In the genomic region with DNA sequence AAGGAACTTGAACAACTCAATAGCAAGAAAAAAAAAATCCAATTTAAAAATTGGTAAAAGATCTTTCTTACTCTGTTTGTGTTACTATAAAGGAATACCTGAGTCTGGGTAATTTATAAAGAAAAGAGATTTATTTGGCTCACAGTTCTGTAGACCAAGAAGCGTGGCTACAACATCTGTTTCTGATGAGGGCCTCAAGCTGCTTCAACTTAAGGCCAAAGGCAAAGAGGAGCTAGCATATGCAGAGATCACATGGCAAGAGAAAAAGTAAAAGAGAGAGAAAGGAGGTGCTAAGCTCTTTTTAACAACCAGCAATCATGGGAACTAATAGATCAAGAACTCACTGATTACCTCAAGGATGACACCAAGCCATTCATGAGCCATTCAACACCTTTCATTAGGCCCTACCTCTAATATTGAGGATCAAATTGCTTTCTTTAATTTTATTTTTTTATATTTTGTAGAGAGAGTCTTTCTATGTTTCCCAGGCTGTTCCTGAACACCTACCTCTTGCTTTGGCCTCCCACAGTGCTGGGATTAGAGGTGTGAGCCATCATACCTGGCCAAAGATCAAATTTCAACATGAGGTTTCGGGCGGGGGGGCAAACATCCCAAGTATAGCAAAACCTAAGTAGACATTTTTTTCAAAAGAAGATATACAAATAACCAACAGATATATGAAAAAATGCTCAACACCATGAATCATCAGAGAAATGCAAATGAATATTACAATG, we compare ENCODE assay signal across 26 cellular contexts. TPM values are rescaled to one million over a fixed set of nuclear protein-coding genes. Genes with fewer than 3 reads are reported as not detected.
"Had no signal": no experiment of that assay in that cellular context is flagged by ENCODE, and none has a peak within 500 bp of the region (broad histone marks: within the 10 kb centered on the region; RNA-seq: fewer than 3 reads in every experiment).

No MANE protein-coding gene starts in this region.

- H3K36me3 ChIP-seq: brain microvascular endothelial cell, esophagus squamous epithelium, WERI-Rb-1 had no signal

- H3K4me3 ChIP-seq: coronary artery, dorsolateral prefrontal cortex, esophagus squamous epithelium had no signal

- ATAC-seq: activated CD4-positive, CD25-positive, alpha-beta regulatory T cell treated with anti-CD3 and anti-CD28 coated beads, Interleukin-2, amount 50 U/mL, for 24 hours; activated CD8-positive, alpha-beta T cell treated with anti-CD3 and anti-CD28 coated beads for 36 hours; activated T-cell treated with anti-CD3 and anti-CD28 coated beads, Interleukin-2, amount 50 U/mL, for 4 hours; activated T-helper 17 cell treated with anti-CD3 and anti-CD28 coated beads, Interleukin-2, amount 50 U/mL, for 72 hours; T-helper 17 cell had no signal

- H3K27ac ChIP-seq: brain microvascular endothelial cell, coronary artery, dorsolateral prefrontal cortex, esophagus squamous epithelium, WERI-Rb-1 had no signal

- DNase-seq: activated B cell treated with CpG ODN at 0.5 μM for 24 hours; activated CD4-positive, alpha-beta T cell treated with anti-CD3 and anti-CD28 coated beads for 48 hours; activated CD4-positive, alpha-beta T cell treated with anti-CD3 and anti-CD28 coated beads, Interleukin-2, amount 50 U/mL, for 1 hour; activated CD4-positive, alpha-beta T cell treated with anti-CD3 and anti-CD28 coated beads, Interleukin-2, amount 50 U/mL, for 48 hours; activated CD8-positive, alpha-beta memory T cell treated with anti-CD3 and anti-CD28 coated beads for 24 hours; activated CD8-positive, alpha-beta T cell treated with anti-CD3 and anti-CD28 coated beads for 36 hours; activated effector memory CD4-positive, alpha-beta T cell treated with Interleukin-2 at 50 U/mL for 16 hours; activated gamma-delta T cell treated with Interleukin-2 at 50 U/mL for 16 hours; activated naive CD4-positive, alpha-beta T cell treated with anti-CD3 and anti-CD28 coated beads, Interleukin-2, amount 50 U/mL, for 16 hours; activated naive CD4-positive, alpha-beta T cell treated with Interleukin-2 at 50 U/mL for 16 hours; activated T-cell treated with anti-CD3 and anti-CD28 coated beads, Interleukin-2, amount 50 U/mL, for 4 hours; amniotic stem cell; anterior cingulate cortex; brain microvascular endothelial cell; dorsolateral prefrontal cortex; effector memory CD4-positive, alpha-beta T cell; esophagus squamous epithelium; foreskin melanocyte; head of caudate nucleus; T-helper 1 cell; T-helper 17 cell; T1000; WERI-Rb-1 had no signal

- H3K27me3 ChIP-seq: brain microvascular endothelial cell, dorsolateral prefrontal cortex, esophagus squamous epithelium had no signal

- H3K4me1 ChIP-seq: esophagus squamous epithelium had no signal

RNA-seq across cellular contexts. Expression of a gene that starts 15.9 kb away (rescaled TPM):
- total RNA-seq: activated B cell treated with CpG ODN at 0.5 μM for 24 hours; activated CD8-positive, alpha-beta T cell treated with anti-CD3 and anti-CD28 coated beads for 36 hours; activated T-helper 17 cell treated with anti-CD3 and anti-CD28 coated beads, Interleukin-2, amount 50 U/mL, for 72 hours; T-helper 17 cell had no signal
